Comparison of ENCODE assay signal across 9 cellular contexts in the genomic region with DNA sequence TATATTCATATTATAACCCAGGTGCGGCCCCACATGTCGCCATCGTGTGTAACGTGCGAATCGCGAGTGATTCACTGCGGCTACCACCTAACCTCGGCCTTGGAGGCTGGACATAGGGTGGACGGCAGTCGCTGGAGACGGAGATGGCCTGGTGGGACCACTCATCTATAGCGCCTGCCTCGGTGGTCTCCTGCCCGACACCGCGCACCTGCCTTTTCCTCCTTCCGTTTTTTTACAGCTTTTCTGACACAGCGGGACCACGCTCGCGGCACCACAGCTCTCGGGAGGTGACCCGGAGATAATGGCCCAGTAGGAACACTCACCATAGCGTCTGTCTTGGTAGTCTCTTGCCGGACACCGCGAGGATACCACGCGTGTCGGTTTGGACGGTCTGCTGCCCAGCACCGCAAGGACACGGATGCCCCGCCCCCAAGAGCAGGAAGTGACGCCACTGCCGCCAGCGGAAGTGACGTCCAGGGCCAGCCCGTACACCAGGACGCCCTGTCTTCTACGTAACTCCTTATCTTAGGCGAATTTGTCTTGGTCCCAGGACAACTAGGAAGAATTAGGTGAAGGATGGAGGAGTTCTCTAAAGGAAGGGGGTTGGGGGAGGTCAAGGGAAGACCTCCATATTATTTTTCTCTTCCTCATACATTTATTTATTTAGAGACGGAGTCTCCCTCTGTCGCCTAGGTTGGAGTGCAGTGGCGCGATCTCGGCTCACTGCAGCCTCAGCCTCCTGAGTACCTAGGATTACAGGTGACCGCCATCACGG. TPM values are rescaled to one million over a fixed set of nuclear protein-coding genes. Genes with fewer than 3 reads are reported as not detected.
DNase-seq lines count a peak whose midpoint lies in the region; ATAC-seq, FAIRE-seq and TF ChIP-seq lines count a peak whose summit lies in the region.
"Had no signal": no experiment of that assay in that cellular context is flagged by ENCODE, and none has a peak within 500 bp of the region (broad histone marks: within the 10 kb centered on the region; RNA-seq: fewer than 3 reads in every experiment).

No MANE protein-coding gene starts in this region.

- WGBS in gastroesophageal sphincter (ENCODE audit: low coverage in 1 of 2), 2 donors: 29 to 47% methylated on average over 24 to 26 of the region's 50 CpGs

- H3K36me3 ChIP-seq in gastroesophageal sphincter: peaks cover 0 to 37% of the 10 kb centered on the region in 2 donors
- peaks cover 20% of the 10 kb centered on the region for H3K36me3 ChIP-seq in neutrophil
- H3K36me3 ChIP-seq in stomach smooth muscle (ENCODE audit: control insufficient read depth in 2 of 2, insufficient read depth in 2 of 2, low read length in 2 of 2): peaks cover 11 to 20% of the 10 kb centered on the region in 2 donors

- H3K4me1 ChIP-seq in gastroesophageal sphincter: peaks cover 0 to 28% (median 3%) of the 10 kb centered on the region in 3 donors
- peaks cover 4 to 8% of the 10 kb centered on the region in 2 experiments for H3K4me1 ChIP-seq in neutrophil (ENCODE audit: control insufficient read depth in 1 of 2, insufficient read depth in 1 of 2, low read depth in 1 of 2, low read length in 1 of 2)
- peaks cover 4% of the 10 kb centered on the region for H3K4me1 ChIP-seq in stomach smooth muscle (ENCODE audit: control insufficient read depth, insufficient read depth, low read length)

- H3K4me3 ChIP-seq in gastroesophageal sphincter: peak overlapping the region; percentile 35 to 65
- H3K4me3 ChIP-seq in neutrophil (ENCODE audit: low read depth in 1 of 2, low read length in 1 of 2): peak overlapping the region; percentile 64 to 84
- peak overlapping the region; percentile 81 to 83 for H3K4me3 ChIP-seq in stomach smooth muscle (ENCODE audit: low read length in 2 of 2)
- H3K4me3 ChIP-seq: A549 had no signal

- H3K27ac ChIP-seq in gastroesophageal sphincter: peak overlapping the region; percentile 43 to 86 (median 84)
- H3K27ac ChIP-seq in neutrophil: peak overlapping the region; percentile 90
- peak overlapping the region; percentile 84 for H3K27ac ChIP-seq in stomach smooth muscle (ENCODE audit: low read length)
- H3K27ac ChIP-seq: A549 had no signal

- H3K9ac ChIP-seq in stomach smooth muscle (ENCODE audit: low read length in 2 of 2): peak overlapping the region; percentile 73 to 89

- peak; percentile 59 for DNase-seq in NCI-H1436 (lab: John Stamatoyannopoulos, UW)
- DNase-seq in NCI-H1436 treated with DMSO at 0.1 percent for 48 hours (lab: John Stamatoyannopoulos, UW): no peak
- peak; percentile 76 for DNase-seq in HTR-8/SVneo (ENCODE audit: insufficient read length, low spot score)
- DNase-seq in SK-MEL-5 (ENCODE audit: low read depth, low spot score): peak; percentile 83
- peak; percentile 89 for DNase-seq in activated naive CD4-positive, alpha-beta T cell treated with Interleukin-2 at 50 U/mL for 16 hours

- in situ Hi-C loops in SK-MEL-5 (cut with HindIII; ENCODE audit: low pct_unique_long_range_greater_than_20kb, low sequenced_read_pairs): no loop called here

- H3K27me3 ChIP-seq in gastroesophageal sphincter (no peaks in the 10 kb centered on the region), neutrophil (no peaks in the 10 kb centered on the region), stomach smooth muscle (ENCODE audit: control insufficient read depth in 1 of 2, insufficient read depth in 2 of 2, low read length in 2 of 2) (no peaks in the 10 kb centered on the region)

- TF ChIP-seq CTCF in gastroesophageal sphincter (IDR thresholded peaks at IDR 0.05) (no peak), neutrophil (IDR thresholded peaks at IDR 0.05) (no peak)

- ATAC-seq in gastroesophageal sphincter: peak; percentile 96
- ATAC-seq: A549 had no signal

- no peaks in the 10 kb centered on the region for H3K9me3 ChIP-seq in gastroesophageal sphincter
- H3K9me3 ChIP-seq in neutrophil: no peaks in the 10 kb centered on the region
- H3K9me3 ChIP-seq in stomach smooth muscle (ENCODE audit: control insufficient read depth in 2 of 2, low read length in 2 of 2): no peaks in the 10 kb centered on the region
- H3K9me3 ChIP-seq: A549 had no signal

- peak; percentile 58 for FAIRE-seq in HTR-8/SVneo (lab: Jason Lieb, UNC)
- FAIRE-seq: A549 had no signal

- no peak for TF ChIP-seq EP300 in gastroesophageal sphincter (IDR thresholded peaks at IDR 0.05)

- peak; percentile 49 to 51 for TF ChIP-seq POLR2A in gastroesophageal sphincter (IDR thresholded peaks at IDR 0.05)

RNA-seq across cellular contexts. Expression of a gene that starts 6.4 kb away (rescaled TPM):
- total RNA-seq in SK-MEL-5 (2014; rRNA removed; shearing (Covaris generic)): 254 and 274 TPM in 2 replicates
- 205 and 248 TPM in 2 replicates for polyA plus RNA-seq in SK-MEL-5 (2015; cell fraction: cytosol; rRNA removed)
- 33.7 and 56.2 TPM in 2 replicates for polyA plus RNA-seq in SK-MEL-5 (2015; cell fraction: nucleus; rRNA removed)
- 100 to 1,000 TPM in 3 of 4 donors, 10 to 100 TPM in 1; 78.6 to 131 (median 111) TPM for total RNA-seq in gastroesophageal sphincter

RNA-seq across cellular contexts. Expression of a gene that starts 17.1 kb away (rescaled TPM):
- total RNA-seq in SK-MEL-5 (2014; rRNA removed; shearing (Covaris generic)): 0.13 TPM in 1 of 2 replicates, not detected in the other
- 0.06 and 1.7 TPM in 2 replicates for polyA plus RNA-seq in SK-MEL-5 (2015; cell fraction: cytosol; rRNA removed)
- polyA plus RNA-seq in SK-MEL-5 (2015; cell fraction: nucleus; rRNA removed): 1.2 and 1.6 TPM in 2 replicates
- total RNA-seq in gastroesophageal sphincter: under 1 TPM in 3 of 4 donors, not detected in 1; 0.07 to 0.81 (median 0.50) TPM
